ENCODE assay signal across 31 cellular contexts in the genomic region with DNA sequence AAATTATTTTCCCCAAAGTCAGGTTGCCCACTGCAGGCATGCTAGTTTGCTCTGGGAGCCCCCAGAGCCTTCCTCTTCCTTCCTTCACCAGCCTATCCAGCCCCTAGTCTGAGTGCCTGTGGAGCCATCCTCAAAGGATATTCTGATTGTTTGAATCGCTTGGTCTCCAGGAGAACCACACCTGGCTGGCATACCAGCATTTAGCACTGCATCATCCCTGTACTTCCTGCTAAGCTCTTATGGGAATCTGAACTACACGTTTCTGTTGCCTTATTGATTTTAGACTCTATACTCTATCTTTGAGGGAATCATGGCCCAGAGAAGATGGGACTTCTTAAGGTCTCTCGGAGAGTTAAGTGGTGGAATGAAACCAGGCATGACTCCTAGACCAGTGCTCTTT.
"Had no signal": no experiment of that assay in that cellular context is flagged by ENCODE, and none has a peak within 500 bp of the region (broad histone marks: within the 10 kb centered on the region; RNA-seq: fewer than 3 reads in every experiment).

No MANE protein-coding gene starts in this region.

- H3K4me3 ChIP-seq: coronary artery, dorsolateral prefrontal cortex, heart left ventricle, left lung, lower lobe of right lung, ovary, right lobe of liver, thoracic aorta, upper lobe of left lung, vagina had no signal

- DNase-seq: activated CD4-positive, alpha-beta T cell treated with anti-CD3 and anti-CD28 coated beads, Interleukin-2, amount 10 ng/mL, durations not matched to agents 7 days and 5 days; activated CD8-positive, alpha-beta T cell treated with anti-CD3 and anti-CD28 coated beads for 36 hours; activated naive CD8-positive, alpha-beta T cell treated with anti-CD3 and anti-CD28 coated beads, Interleukin-2, amount 50 U/mL, for 24 hours; activated T-cell treated with anti-CD3 and anti-CD28 coated beads, Interleukin-2, amount 50 U/mL, for 4 hours; amygdala; cerebellar nuclear complex; dorsolateral prefrontal cortex; effector memory CD4-positive, alpha-beta T cell; foreskin fibroblast; heart left ventricle; hypothalamus; left lung; lower lobe of right lung; nephron progenitor cell; ovary; right lobe of liver; stimulated activated CD4-positive, alpha-beta T cell treated with anti-CD3 and anti-CD28 coated beads, Interleukin-2, amount 100 ng/mL, for 48 hours; SW 1271; T1000; upper lobe of left lung; WERI-Rb-1 had no signal

- H3K4me3 Mint-ChIP-seq: activated CD4-positive, alpha-beta T cell treated with anti-CD3 and anti-CD28 coated beads, Interleukin-2, amount 10 ng/mL, durations not matched to agents 7 days and 5 days; activated CD8-positive, alpha-beta T cell treated with anti-CD3 and anti-CD28 coated beads for 36 hours; activated naive CD4-positive, alpha-beta T cell treated with anti-CD3 and anti-CD28 coated beads, Interleukin-2, amount 50 U/mL, for 24 hours; activated naive CD8-positive, alpha-beta T cell treated with anti-CD3 and anti-CD28 coated beads, Interleukin-2, amount 50 U/mL, for 24 hours; activated T-cell treated with anti-CD3 and anti-CD28 coated beads, Interleukin-2, amount 50 U/mL, for 4 hours; nephron progenitor cell; stimulated activated naive CD8-positive, alpha-beta T cell treated with anti-CD3 and anti-CD28 coated beads, Interleukin-15, Interleukin-2, amounts not matched to agents 100 ng/mL and 50 ng/mL, for 24 hours; T-helper 1 cell treated with Interleukin-12 subunit alpha and Interleukin-12 subunit beta and Interleukin-4 antibody, amounts not matched to agents 30 μg/mL and 1 μg/mL, for 36 hours had no signal

- H3K36me3 Mint-ChIP-seq: activated naive CD4-positive, alpha-beta T cell treated with anti-CD3 and anti-CD28 coated beads, Interleukin-2, amount 50 U/mL, for 24 hours had no signal

- H3K27ac ChIP-seq: coronary artery, heart left ventricle, lower lobe of right lung, neutrophil, ovary, right lobe of liver, thoracic aorta, WERI-Rb-1 had no signal

- H3K27me3 ChIP-seq: dorsolateral prefrontal cortex, heart left ventricle, left lung, neutrophil, ovary, right lobe of liver, upper lobe of left lung, vagina had no signal

- H3K36me3 ChIP-seq: neutrophil, ovary, right lobe of liver, vagina had no signal

- H3K9me3 Mint-ChIP-seq: activated naive CD8-positive, alpha-beta T cell treated with anti-CD3 and anti-CD28 coated beads, Interleukin-2, amount 50 U/mL, for 24 hours had no signal

- ATAC-seq: activated CD4-positive, CD25-positive, alpha-beta regulatory T cell treated with anti-CD3 and anti-CD28 coated beads, Interleukin-2, amount 50 U/mL, for 24 hours; activated CD8-positive, alpha-beta T cell treated with anti-CD3 and anti-CD28 coated beads for 36 hours; activated naive CD8-positive, alpha-beta T cell treated with anti-CD3 and anti-CD28 coated beads, Interleukin-2, amount 50 U/mL, for 24 hours; activated T-cell treated with anti-CD3 and anti-CD28 coated beads, Interleukin-2, amount 50 U/mL, for 4 hours; heart left ventricle; left lung; lower lobe of right lung; right lobe of liver had no signal

- H3K9me3 ChIP-seq: lower lobe of right lung, neutrophil, ovary, right lobe of liver, thoracic aorta, vagina had no signal

- H3K27ac Mint-ChIP-seq: activated CD4-positive, alpha-beta T cell treated with anti-CD3 and anti-CD28 coated beads, Interleukin-2, amount 10 ng/mL, durations not matched to agents 7 days and 5 days; activated CD8-positive, alpha-beta T cell treated with anti-CD3 and anti-CD28 coated beads for 36 hours; activated naive CD4-positive, alpha-beta T cell treated with anti-CD3 and anti-CD28 coated beads, Interleukin-2, amount 50 U/mL, for 24 hours; activated naive CD8-positive, alpha-beta T cell treated with anti-CD3 and anti-CD28 coated beads, Interleukin-2, amount 50 U/mL, for 24 hours; activated T-helper 2 cell treated with anti-CD3 and anti-CD28 coated beads, Interferon-gamma antibody, Interleukin-2, Interleukin-4, amounts not matched to agents 10 μg/mL and 5 μg/mL and 100 μg/mL, durations not matched to agents 14 hours and 24 hours and 36 hours; nephron progenitor cell; progenitor cell of endocrine pancreas; stimulated activated naive CD8-positive, alpha-beta T cell treated with anti-CD3 and anti-CD28 coated beads, Interleukin-15, Interleukin-2, amounts not matched to agents 100 ng/mL and 50 ng/mL, for 24 hours; T-helper 1 cell treated with Interleukin-12 subunit alpha and Interleukin-12 subunit beta and Interleukin-4 antibody, amounts not matched to agents 30 μg/mL and 1 μg/mL, for 36 hours had no signal

- H3K27me3 Mint-ChIP-seq: activated CD4-positive, alpha-beta T cell treated with anti-CD3 and anti-CD28 coated beads, Interleukin-2, amount 10 ng/mL, durations not matched to agents 7 days and 5 days; activated CD8-positive, alpha-beta T cell treated with anti-CD3 and anti-CD28 coated beads for 36 hours; activated naive CD4-positive, alpha-beta T cell treated with anti-CD3 and anti-CD28 coated beads, Interleukin-2, amount 50 U/mL, for 24 hours; activated naive CD8-positive, alpha-beta T cell treated with anti-CD3 and anti-CD28 coated beads, Interleukin-2, amount 50 U/mL, for 24 hours; stimulated activated naive CD8-positive, alpha-beta T cell treated with anti-CD3 and anti-CD28 coated beads, Interleukin-15, Interleukin-2, amounts not matched to agents 100 ng/mL and 50 ng/mL, for 24 hours had no signal
